Comparison of ENCODE assay signal across 29 cellular contexts in genomic region chr2:159913897-159914296, GRCh38. TPM values are rescaled to one million over a fixed set of nuclear protein-coding genes. Genes with fewer than 3 reads are reported as not detected.
"Had no signal": no experiment of that assay in that cellular context is flagged by ENCODE, and none has a peak within 500 bp of the region (broad histone marks: within the 10 kb centered on the region; RNA-seq: fewer than 3 reads in every experiment).

No MANE protein-coding gene starts in this region.

- H3K27me3 Mint-ChIP-seq: stimulated activated memory B cell treated with anti-CD40 and anti-IgM and Interleukin-4, amounts not matched to agents 10 μg/mL and 1 μg/mL and 100 μg/mL, for 72 hours had no signal

- DNase-seq: hypothalamus; immature natural killer cell; kidney; left colon; left lung; lower lobe of right lung; mammary epithelial cell; mesenchymal stem cell; naive thymus-derived CD8-positive, alpha-beta T cell; nucleus accumbens; psoas muscle; right lobe of liver; stimulated activated CD4-positive, alpha-beta T cell treated with anti-CD3 and anti-CD28 coated beads, Interleukin-1b, Interleukin-23, amount 100 ng/mL, for 48 hours; stimulated activated CD4-positive, alpha-beta T cell treated with anti-CD3 and anti-CD28 coated beads, Interleukin-2, amount 100 ng/mL, for 48 hours; stimulated activated CD4-positive, alpha-beta T cell treated with anti-CD3 and anti-CD28 coated beads, Interleukin-4, amount 100 ng/mL, for 4 hours; stimulated activated CD8-positive, alpha-beta memory T cell treated with anti-CD3 and anti-CD28 coated beads, Interleukin-4, amount 100 ng/mL, for 48 hours; tibial artery; trophoblast cell; upper lobe of right lung; uterus had no signal

- H3K36me3 Mint-ChIP-seq: immature natural killer cell; naive thymus-derived CD8-positive, alpha-beta T cell had no signal

- H3K27me3 ChIP-seq: left lung, right atrium auricular region, right lobe of liver, suprapubic skin, upper lobe of right lung had no signal

- H3K4me3 Mint-ChIP-seq: immature natural killer cell; naive thymus-derived CD8-positive, alpha-beta T cell; nephron; neural crest cell; stimulated activated memory B cell treated with anti-CD40 and anti-IgM and Interleukin-4, amounts not matched to agents 10 μg/mL and 1 μg/mL and 100 μg/mL, for 72 hours; stimulated activated naive CD8-positive, alpha-beta T cell treated with anti-CD3 and anti-CD28 coated beads, Interleukin-15, Interleukin-2, amounts not matched to agents 100 ng/mL and 50 ng/mL, for 24 hours had no signal

- H3K4me1 Mint-ChIP-seq: immature natural killer cell; naive thymus-derived CD8-positive, alpha-beta T cell; nephron; neural crest cell had no signal

- ATAC-seq: left colon; left lung; lower lobe of right lung; naive thymus-derived CD8-positive, alpha-beta T cell; psoas muscle; right lobe of liver; stimulated activated memory B cell treated with anti-CD40 and anti-IgM and Interleukin-4, amounts not matched to agents 10 μg/mL and 1 μg/mL and 100 μg/mL, for 72 hours; upper lobe of right lung had no signal

- H3K9me3 Mint-ChIP-seq: immature natural killer cell; naive thymus-derived CD8-positive, alpha-beta T cell; nephron; neural crest cell; stimulated activated memory B cell treated with anti-CD40 and anti-IgM and Interleukin-4, amounts not matched to agents 10 μg/mL and 1 μg/mL and 100 μg/mL, for 72 hours; stimulated activated naive CD8-positive, alpha-beta T cell treated with anti-CD3 and anti-CD28 coated beads, Interleukin-15, Interleukin-2, amounts not matched to agents 100 ng/mL and 50 ng/mL, for 24 hours had no signal

- H3K27ac ChIP-seq: left lung, lower lobe of right lung, parathyroid adenoma, psoas muscle, right atrium auricular region, right lobe of liver, suprapubic skin, thoracic aorta, tibial artery, upper lobe of right lung, uterus had no signal

- H3K27ac Mint-ChIP-seq: immature natural killer cell; naive thymus-derived CD8-positive, alpha-beta T cell; nephron; stimulated activated memory B cell treated with anti-CD40 and anti-IgM and Interleukin-4, amounts not matched to agents 10 μg/mL and 1 μg/mL and 100 μg/mL, for 72 hours; stimulated activated naive CD8-positive, alpha-beta T cell treated with anti-CD3 and anti-CD28 coated beads, Interleukin-15, Interleukin-2, amounts not matched to agents 100 ng/mL and 50 ng/mL, for 24 hours had no signal

- H3K4me3 ChIP-seq: left lung, lower lobe of right lung, psoas muscle, right atrium auricular region, right lobe of liver, smooth muscle cell, suprapubic skin, thoracic aorta, tibial artery, upper lobe of right lung, uterus had no signal

RNA-seq across cellular contexts. Expression of gene LY75, which starts 9.3 kb away (rescaled TPM):
- total RNA-seq: smooth muscle cell had no signal
